ENCODE assay signal across 20 cellular contexts in the genomic region with DNA sequence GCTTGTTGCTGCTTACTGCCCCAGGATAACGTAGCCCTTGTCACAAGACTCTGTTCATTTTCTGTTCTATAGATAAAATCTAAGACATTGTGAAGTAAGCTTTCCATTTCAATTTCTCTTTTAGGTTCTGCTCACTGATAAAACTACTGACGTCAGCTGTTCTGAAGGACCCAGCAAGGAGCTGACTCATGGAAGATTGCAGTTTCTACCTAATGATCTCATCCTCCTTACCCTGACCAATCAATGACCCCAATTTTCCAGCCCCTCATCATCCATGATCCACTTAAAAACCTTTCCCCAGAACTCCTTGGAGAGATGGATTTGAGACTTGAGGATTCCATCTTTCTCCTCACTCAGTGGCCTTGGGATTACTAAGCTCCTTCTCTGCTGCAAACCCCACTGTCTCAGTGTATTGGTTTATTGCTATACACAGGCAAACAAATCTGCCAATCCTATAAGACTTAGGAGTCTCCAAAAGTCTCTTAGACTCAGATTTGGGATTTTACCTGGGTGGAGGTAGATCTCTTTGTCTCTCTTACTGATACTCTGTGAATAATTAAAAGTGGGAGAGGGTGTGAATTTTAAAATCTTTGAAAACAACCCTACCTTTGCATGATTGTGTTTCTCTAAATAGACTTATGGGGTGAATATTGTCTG.
"Had no signal": no experiment of that assay in that cellular context is flagged by ENCODE, and none has a peak within 500 bp of the region (broad histone marks: within the 10 kb centered on the region; RNA-seq: fewer than 3 reads in every experiment).

No MANE protein-coding gene starts in this region.

- H3K9me3 ChIP-seq: uterus had no signal

- DNase-seq: activated CD4-positive, alpha-beta T cell treated with anti-CD3 and anti-CD28 coated beads, Interleukin-2, amount 50 U/mL, for 4 hours; activated CD8-positive, alpha-beta memory T cell treated with anti-CD3 and anti-CD28 coated beads, Interleukin-2, amount 10 ng/mL, durations not matched to agents 7 days and 5 days; activated gamma-delta T cell; activated T-cell treated with anti-CD3 and anti-CD28 coated beads, Interleukin-2, amount 50 U/mL, for 24 hours; amygdala; effector memory CD4-positive, alpha-beta T cell; heart right ventricle; left lung; mammary epithelial cell; naive B cell; posterior cingulate gyrus; stimulated activated CD4-positive, alpha-beta T cell treated with anti-CD3 and anti-CD28 coated beads, Interleukin-15, amount 100 ng/mL, for 24 hours; stimulated activated CD4-positive, alpha-beta T cell treated with anti-CD3 and anti-CD28 coated beads, Interleukin-4, amount 100 ng/mL, for 24 hours; stimulated activated naive CD4-positive, alpha-beta T cell; T-cell; T-helper 9 cell; tibial artery; uterus had no signal

- H3K27ac ChIP-seq: heart right ventricle, left lung, right atrium auricular region, skin epidermis, tibial artery, uterus had no signal

- H3K4me3 ChIP-seq: heart right ventricle, left lung, right atrium auricular region, skin epidermis, tibial artery, uterus had no signal

- H3K36me3 ChIP-seq: heart right ventricle, left lung, right atrium auricular region, tibial artery, uterus had no signal

- H3K27me3 ChIP-seq: heart right ventricle, left lung, right atrium auricular region, tibial artery, uterus had no signal

- H3K4me1 ChIP-seq: heart right ventricle, left lung, right atrium auricular region, tibial artery, uterus had no signal
